15 cellular contexts compared by ENCODE assay signal in genomic region chr5:109394806-109395205, GRCh38. TPM values are rescaled to one million over a fixed set of nuclear protein-coding genes. Genes with fewer than 3 reads are reported as not detected.
A peak's percentile ranks its signal among the peaks of the same experiment; 100 is the strongest.
DNase-seq lines count a peak whose midpoint lies in the region; ATAC-seq and TF ChIP-seq lines count a peak whose summit lies in the region.
"Had no signal": no experiment of that assay in that cellular context is flagged by ENCODE, and none has a peak within 500 bp of the region (broad histone marks: within the 10 kb centered on the region; RNA-seq: fewer than 3 reads in every experiment).

No MANE protein-coding gene starts in this region.

- no peak for TF ChIP-seq EP300 in esophagus muscularis mucosa (IDR thresholded peaks at IDR 0.05)

- H3K4me3 ChIP-seq in smooth muscle cell (no peak overlapping the region), esophagus muscularis mucosa (no peak overlapping the region)

- H3K27ac ChIP-seq in VCaP (peak overlapping the region; percentile 77), smooth muscle cell (ENCODE audit: low read depth) (peak overlapping the region; percentile 19), esophagus muscularis mucosa (replicated peaks in 1 of 4) (peak overlapping the region in 2 of 4 donors; percentile 19 to 29)

- H3F3A ChIP-seq in smooth muscle cell (ENCODE audit: low read depth), result no peaks in the 10 kb centered on the region

- H2AFZ ChIP-seq in smooth muscle cell (ENCODE audit: low read depth), result no peak overlapping the region

- intact Hi-C loops in left colon (cut with DNase I, micrococcal nuclease) (no loop called here), esophagus muscularis mucosa (cut with DNase I) (no loop called here)

- WGBS in smooth muscle cell (ENCODE audit: low lambda C conversion rate), result 63% methylated on average over 3 of the region's 3 CpGs
- WGBS in esophagus muscularis mucosa, result 54% methylated on average over 3 of the region's 3 CpGs

- TF ChIP-seq CTCF in VCaP (conservative IDR thresholded peaks at IDR 0.05) (no peak), smooth muscle cell (IDR thresholded peaks at IDR 0.05; ENCODE audit: borderline replicate concordance, insufficient read depth, poor library complexity, severe bottlenecking) (no peak), esophagus muscularis mucosa (IDR thresholded peaks at IDR 0.05) (no peak)

- H3K9ac ChIP-seq in smooth muscle cell (ENCODE audit: low read depth), result no peak overlapping the region

- H3K36me3 ChIP-seq in smooth muscle cell (ENCODE audit: low read depth), result no peaks in the 10 kb centered on the region
- H3K36me3 ChIP-seq in esophagus muscularis mucosa, result no peaks in the 10 kb centered on the region

- no peaks in the 10 kb centered on the region for H3K9me3 ChIP-seq in smooth muscle cell (replicated peaks; ENCODE audit: low read depth)
- H3K9me3 ChIP-seq in esophagus muscularis mucosa, result no peaks in the 10 kb centered on the region

- H3K4me1 ChIP-seq in smooth muscle cell (ENCODE audit: low read depth) (peaks cover 3% of the 10 kb centered on the region), esophagus muscularis mucosa (peaks cover 26 to 86% (median 55%) of the 10 kb centered on the region in 4 donors)

- peak overlapping the region; percentile 16 for H3K4me2 ChIP-seq in smooth muscle cell

- H3K27me3 ChIP-seq in smooth muscle cell (ENCODE audit: low read depth) (no peaks in the 10 kb centered on the region), esophagus muscularis mucosa (no peaks in the 10 kb centered on the region)

- H3K79me2 ChIP-seq in smooth muscle cell (ENCODE audit: low read depth), result peaks cover 100% of the 10 kb centered on the region

- DNase-seq in CMK (ENCODE audit: low read depth) (peak; percentile 20), left colon (no peak), smooth muscle cell (lab: John Stamatoyannopoulos, UW; ENCODE audit: unreplicated experiment) (no peak), mucosa of gallbladder (ENCODE audit: low spot score) (no peak), esophagus muscularis mucosa (ENCODE audit: extremely low spot score) (no peak), dermis blood vessel endothelial cell (no peak)
- DNase-seq: CD4-positive, alpha-beta memory T cell; DND-41; GOT3; KBM-7; NCI-H1436 treated with DMSO at 0.1 percent for 48 hours; NCI-H2029 treated with DMSO at 0.1 percent for 48 hours; NCI-H2171 treated with DMSO at 0.1 percent for 48 hours; NCI-H82 had no signal

- ATAC-seq in left colon, result peak; percentile 39

- H4K20me1 ChIP-seq in smooth muscle cell (ENCODE audit: low read depth), result peaks cover 100% of the 10 kb centered on the region

- TF ChIP-seq POLR2A in esophagus muscularis mucosa (IDR thresholded peaks at IDR 0.05; ENCODE audit: low read depth), result no peak

RNA-seq across cellular contexts. Expression of gene PJA2, which starts 15.0 kb away (rescaled TPM):
- total RNA-seq in left colon, result 10 to 100 TPM; 68.6 to 93.5 TPM
- total RNA-seq in smooth muscle cell, result 183 and 221 TPM in 2 replicates
- polyA plus RNA-seq in smooth muscle cell, result 79.4 and 84.0 TPM in 2 replicates
- 89.6 TPM for total RNA-seq in mucosa of gallbladder
- total RNA-seq in esophagus muscularis mucosa, result 100 to 1,000 TPM; 133 to 211 (median 170) TPM
- total RNA-seq in dermis blood vessel endothelial cell, result 79.0 and 95.2 TPM in 2 replicates
